In the genomic region with DNA sequence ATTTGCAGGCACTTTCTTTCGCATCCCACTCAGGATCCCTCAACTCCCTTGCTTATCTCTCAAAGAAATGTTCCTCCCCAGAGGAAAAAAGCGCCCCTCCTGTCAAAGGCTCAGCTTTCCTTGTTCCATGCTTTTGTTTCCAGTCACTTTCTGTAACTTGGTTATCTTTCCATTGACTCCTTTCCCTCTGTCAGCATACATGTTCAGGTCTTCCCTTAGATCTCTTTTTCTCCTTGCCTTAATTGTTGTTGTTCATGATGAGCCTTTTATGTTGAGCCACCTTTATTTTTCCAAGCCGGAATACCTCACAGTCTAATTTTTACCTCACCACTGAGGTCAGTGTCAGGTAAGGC, we compare ENCODE assay signal across 8 cellular contexts. TPM values are rescaled to one million over a fixed set of nuclear protein-coding genes. Genes with fewer than 3 reads are reported as not detected.
DNase-seq lines count a peak whose midpoint lies in the region; ATAC-seq and TF ChIP-seq lines count a peak whose summit lies in the region.

No MANE protein-coding gene starts in this region.

- peak overlapping the region; percentile 60 for H3K4me3 ChIP-seq in suprapubic skin

- H3K4me3 Mint-ChIP-seq in activated CD4-positive, alpha-beta T cell treated with anti-CD3 and anti-CD28 coated beads, Interleukin-2, amount 10 ng/mL, durations not matched to agents 24 days and 14 days: peak overlapping the region; percentile 95

- peaks cover 14% of the 10 kb centered on the region for H3K36me3 Mint-ChIP-seq in activated CD4-positive, alpha-beta T cell treated with anti-CD3 and anti-CD28 coated beads, Interleukin-2, amount 10 ng/mL, durations not matched to agents 24 days and 14 days (ENCODE audit: low read depth)
- H3K36me3 Mint-ChIP-seq in activated naive CD4-positive, alpha-beta T cell treated with anti-CD3 and anti-CD28 coated beads, Interleukin-2, amount 50 U/mL, for 72 hours: peaks cover 0 to 12% of the 10 kb centered on the region in 2 donors

- H3K9me3 Mint-ChIP-seq in activated CD4-positive, alpha-beta T cell treated with anti-CD3 and anti-CD28 coated beads, Interleukin-2, amount 10 ng/mL, durations not matched to agents 24 days and 14 days: no peaks in the 10 kb centered on the region
- H3K9me3 Mint-ChIP-seq in activated naive CD4-positive, alpha-beta T cell treated with anti-CD3 and anti-CD28 coated beads, Interleukin-2, amount 50 U/mL, for 72 hours: no peaks in the 10 kb centered on the region

- H3K4me1 ChIP-seq in suprapubic skin: peaks cover 24% of the 10 kb centered on the region

- intact Hi-C loops in activated CD4-positive, alpha-beta T cell treated with anti-CD3 and anti-CD28 coated beads, Interleukin-2, amount 10 ng/mL, durations not matched to agents 24 days and 14 days (cut with micrococcal nuclease): loop anchor here (2.0 kb wide), 1 partner anchor 89 kb away; a partner anchor contains a TSS
- intact Hi-C loops in left colon (cut with DNase I, micrococcal nuclease): loop anchor here in 1 of 2 donors (10.0 kb wide), 1 partner anchor 169 kb away; no protein-coding TSS in a partner anchor

- ATAC-seq in activated naive CD4-positive, alpha-beta T cell treated with anti-CD3 and anti-CD28 coated beads, Interleukin-2, amount 50 U/mL, for 72 hours: peak in 1 of 2 donors; percentile 6
- ATAC-seq in left colon: peak; percentile 17
- no peak for ATAC-seq in GM18867 (IDR thresholded peaks at IDR 0.05; ENCODE audit: unreplicated experiment)
- ATAC-seq in GM18511 (IDR thresholded peaks at IDR 0.05; ENCODE audit: unreplicated experiment): no peak

- no peak for DNase-seq in activated CD4-positive, alpha-beta T cell treated with anti-CD3 and anti-CD28 coated beads, Interleukin-2, amount 10 ng/mL, durations not matched to agents 24 days and 14 days
- no peak for DNase-seq in activated CD4-positive, alpha-beta T cell treated with anti-CD3 and anti-CD28 coated beads for 1 hour
- DNase-seq in activated naive CD4-positive, alpha-beta T cell treated with anti-CD3 and anti-CD28 coated beads, Interleukin-2, amount 50 U/mL, for 72 hours (ENCODE audit: low spot score in 2 of 2): no peak
- DNase-seq in left colon (no peak), suprapubic skin (ENCODE audit: low spot score in 2 of 2) (no peak), NCI-H128 (lab: John Stamatoyannopoulos, UW; ENCODE audit: unreplicated experiment) (no peak)

- no peaks in the 10 kb centered on the region for H3K27me3 Mint-ChIP-seq in activated CD4-positive, alpha-beta T cell treated with anti-CD3 and anti-CD28 coated beads, Interleukin-2, amount 10 ng/mL, durations not matched to agents 24 days and 14 days

- no peaks in the 10 kb centered on the region for H3K9me3 ChIP-seq in suprapubic skin

- no peak overlapping the region for H3K27ac ChIP-seq in suprapubic skin

- H3K36me3 ChIP-seq in suprapubic skin: no peaks in the 10 kb centered on the region

- peak overlapping the region; percentile 26 for H3K27ac Mint-ChIP-seq in activated CD4-positive, alpha-beta T cell treated with anti-CD3 and anti-CD28 coated beads, Interleukin-2, amount 10 ng/mL, durations not matched to agents 24 days and 14 days
- peak overlapping the region; percentile 18 to 68 for H3K27ac Mint-ChIP-seq in activated naive CD4-positive, alpha-beta T cell treated with anti-CD3 and anti-CD28 coated beads, Interleukin-2, amount 50 U/mL, for 72 hours

- no peak for TF ChIP-seq POLR2A in suprapubic skin (IDR thresholded peaks at IDR 0.05)

- peaks cover 24% of the 10 kb centered on the region for H3K4me1 Mint-ChIP-seq in activated CD4-positive, alpha-beta T cell treated with anti-CD3 and anti-CD28 coated beads, Interleukin-2, amount 10 ng/mL, durations not matched to agents 24 days and 14 days

- no peak for TF ChIP-seq EP300 in suprapubic skin (IDR thresholded peaks at IDR 0.05)

- TF ChIP-seq CTCF in suprapubic skin (IDR thresholded peaks at IDR 0.05): no peak

- H3K27me3 ChIP-seq in suprapubic skin: no peaks in the 10 kb centered on the region

- WGBS in suprapubic skin: 12% methylated on average over 3 of the region's 3 CpGs

RNA-seq across cellular contexts. Expression of a gene that starts 46.5 kb away (rescaled TPM):
- total RNA-seq in activated CD4-positive, alpha-beta T cell treated with anti-CD3 and anti-CD28 coated beads, Interleukin-2, amount 10 ng/mL, durations not matched to agents 24 days and 14 days: not detected in 2 replicates
- total RNA-seq in activated naive CD4-positive, alpha-beta T cell treated with anti-CD3 and anti-CD28 coated beads, Interleukin-2, amount 50 U/mL, for 72 hours: not detected
- 10 to 100 TPM in 1 of 2 donors, 1 to 10 TPM in 1; 6.2 to 22.0 TPM for total RNA-seq in left colon
- total RNA-seq in suprapubic skin: 10 to 100 TPM; 13.9 to 32.8 (median 19.8) TPM
